In the genomic region with DNA sequence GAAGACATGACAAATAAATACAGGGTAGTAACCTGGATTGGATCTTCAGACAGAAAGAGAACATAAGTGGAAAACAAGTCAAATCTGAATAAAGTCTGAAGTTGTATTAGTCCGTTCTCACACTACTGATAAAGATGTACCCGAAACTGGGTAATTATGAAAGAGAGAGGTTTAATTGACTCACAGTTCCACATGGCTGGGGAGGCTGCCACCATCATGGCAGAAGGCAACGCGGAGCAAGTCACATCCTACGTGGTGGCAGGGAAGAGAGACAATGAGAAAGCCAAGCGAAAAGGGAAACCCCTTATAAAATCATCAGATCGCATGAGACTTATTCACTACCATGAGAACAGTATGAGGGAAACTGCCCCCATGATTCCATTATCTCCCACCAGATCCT, we compare ENCODE assay signal across 20 cellular contexts.
"Had no signal": no experiment of that assay in that cellular context is flagged by ENCODE, and none has a peak within 500 bp of the region (broad histone marks: within the 10 kb centered on the region; RNA-seq: fewer than 3 reads in every experiment).

No MANE protein-coding gene starts in this region.

- ATAC-seq: effector memory CD8-positive, alpha-beta T cell; gastrocnemius medialis; heart right ventricle; naive thymus-derived CD4-positive, alpha-beta T cell; psoas muscle; right lobe of liver; stimulated activated memory B cell treated with anti-CD40 and anti-IgM and Interleukin-4, amounts not matched to agents 10 μg/mL and 1 μg/mL and 100 μg/mL, for 72 hours had no signal

- H3K27me3 Mint-ChIP-seq: dendritic cell treated with granulocyte-macrophage colony-stimulating factor and Interleukin-4, amounts not matched to agents 40 ng/mL and 50 ng/mL, for 4 days; stimulated activated memory B cell treated with anti-CD40 and anti-IgM and Interleukin-4, amounts not matched to agents 10 μg/mL and 1 μg/mL and 100 μg/mL, for 72 hours had no signal

- H3K4me1 ChIP-seq: esophagus muscularis mucosa, gastrocnemius medialis, psoas muscle, right lobe of liver had no signal

- H3K27ac Mint-ChIP-seq: dendritic cell treated with granulocyte-macrophage colony-stimulating factor and Interleukin-4, amounts not matched to agents 40 ng/mL and 50 ng/mL, for 4 days; effector memory CD8-positive, alpha-beta T cell; naive thymus-derived CD4-positive, alpha-beta T cell; stimulated activated memory B cell treated with anti-CD40 and anti-IgM and Interleukin-4, amounts not matched to agents 10 μg/mL and 1 μg/mL and 100 μg/mL, for 72 hours had no signal

- H3K9me3 ChIP-seq: gastrocnemius medialis, heart right ventricle, neutrophil, psoas muscle, right lobe of liver, stomach, thoracic aorta, transverse colon had no signal

- H3K27me3 ChIP-seq: esophagus muscularis mucosa, gastrocnemius medialis, heart right ventricle, neutrophil, right lobe of liver, stomach, transverse colon had no signal

- H3K4me3 Mint-ChIP-seq: dendritic cell treated with granulocyte-macrophage colony-stimulating factor and Interleukin-4, amounts not matched to agents 40 ng/mL and 50 ng/mL, for 4 days; effector memory CD8-positive, alpha-beta T cell; naive thymus-derived CD4-positive, alpha-beta T cell; stimulated activated memory B cell treated with anti-CD40 and anti-IgM and Interleukin-4, amounts not matched to agents 10 μg/mL and 1 μg/mL and 100 μg/mL, for 72 hours had no signal

- H3K36me3 Mint-ChIP-seq: naive thymus-derived CD4-positive, alpha-beta T cell; stimulated activated memory B cell treated with anti-CD40 and anti-IgM and Interleukin-4, amounts not matched to agents 10 μg/mL and 1 μg/mL and 100 μg/mL, for 72 hours had no signal

- FAIRE-seq: colon, islet of Langerhans had no signal

- H3K36me3 ChIP-seq: esophagus muscularis mucosa, gastrocnemius medialis, heart right ventricle, neutrophil, right lobe of liver, stomach, thoracic aorta, transverse colon had no signal

- H3K4me3 ChIP-seq: esophagus muscularis mucosa, gastrocnemius medialis, heart right ventricle, psoas muscle, right lobe of liver, stomach, thoracic aorta, transverse colon had no signal

- DNase-seq: effector memory CD8-positive, alpha-beta T cell; gastrocnemius medialis; heart right ventricle; hypothalamus; kidney glomerular epithelial cell; naive thymus-derived CD4-positive, alpha-beta T cell; psoas muscle; retina; right lobe of liver; stomach; substantia nigra; transverse colon had no signal

- H3K9me3 Mint-ChIP-seq: dendritic cell treated with granulocyte-macrophage colony-stimulating factor and Interleukin-4, amounts not matched to agents 40 ng/mL and 50 ng/mL, for 4 days; effector memory CD8-positive, alpha-beta T cell; stimulated activated memory B cell treated with anti-CD40 and anti-IgM and Interleukin-4, amounts not matched to agents 10 μg/mL and 1 μg/mL and 100 μg/mL, for 72 hours had no signal

- H3K4me1 Mint-ChIP-seq: naive thymus-derived CD4-positive, alpha-beta T cell had no signal

- H3K27ac ChIP-seq: epithelial cell of prostate, esophagus muscularis mucosa, gastrocnemius medialis, neutrophil, psoas muscle, right lobe of liver, stomach, thoracic aorta, transverse colon had no signal
